10 cellular contexts compared by ENCODE assay signal in genomic region chr16:12458591-12459400, GRCh38.
DNase-seq lines count a peak whose midpoint lies in the region; ATAC-seq, FAIRE-seq and TF ChIP-seq lines count a peak whose summit lies in the region.
"Had no signal": no experiment of that assay in that cellular context is flagged by ENCODE, and none has a peak within 500 bp of the region (broad histone marks: within the 10 kb centered on the region; RNA-seq: fewer than 3 reads in every experiment).

No MANE protein-coding gene starts in this region.

- H3K9me3 ChIP-seq in small intestine (ENCODE audit: control insufficient read depth, low read depth) = no peaks in the 10 kb centered on the region
- no peaks in the 10 kb centered on the region for H3K9me3 ChIP-seq in Caco-2

- peak overlapping the region in 1 of 2 donors; percentile 73 for H3K27ac ChIP-seq in small intestine (ENCODE audit: low read depth in 1 of 2, low read length in 1 of 2)

- peak overlapping the region; percentile 85 for H3K27ac Mint-ChIP-seq in activated naive CD8-positive, alpha-beta T cell
- H3K27ac Mint-ChIP-seq in Caco-2 (ENCODE audit: unreplicated experiment) = no peak overlapping the region

- no peak for TF ChIP-seq CTCF in Caco-2 (IDR thresholded peaks at IDR 0.05; ENCODE audit: insufficient read depth in 1 of 2, low read depth in 1 of 2, low read length in 1 of 2, severe bottlenecking in 1 of 2, unreplicated experiment in 1 of 2)

- H3K4me1 Mint-ChIP-seq in activated naive CD8-positive, alpha-beta T cell (ENCODE audit: low read depth) = peaks cover 27% of the 10 kb centered on the region
- no peaks in the 10 kb centered on the region for H3K4me1 Mint-ChIP-seq in Caco-2 (ENCODE audit: low read depth, unreplicated experiment)

- H3K4me3 Mint-ChIP-seq in activated naive CD8-positive, alpha-beta T cell = peak overlapping the region; percentile 72
- no peak overlapping the region for H3K4me3 Mint-ChIP-seq in Caco-2 (ENCODE audit: unreplicated experiment)

- H3K4me3 ChIP-seq in Jurkat, Clone E6-1 (ENCODE audit: low read length) = no peak overlapping the region
- H3K4me3 ChIP-seq in small intestine (ENCODE audit: low read depth in 1 of 2, low read length in 2 of 2) (no peak overlapping the region), Caco-2 (ENCODE audit: low read depth, low read length) (no peak overlapping the region)

- no peaks in the 10 kb centered on the region for H3K36me3 Mint-ChIP-seq in activated naive CD8-positive, alpha-beta T cell
- no peaks in the 10 kb centered on the region for H3K36me3 Mint-ChIP-seq in Caco-2 (ENCODE audit: insufficient read depth, unreplicated experiment)

- WGBS in small intestine, 3 donors = 55 to 77% (median 66%) methylated on average over 12 of the region's 12 CpGs

- H3K4me1 ChIP-seq in small intestine (ENCODE audit: control insufficient read depth in 2 of 2, insufficient read depth in 1 of 2, low read depth in 1 of 2, low read length in 1 of 2) (no peaks in the 10 kb centered on the region), Caco-2 (no peaks in the 10 kb centered on the region)

- POLR2A ChIA-PET in Caco-2 (lab: Charles Lee) = no interaction called here

- H3K27me3 ChIP-seq in small intestine (ENCODE audit: control insufficient read depth in 2 of 2, insufficient read depth in 2 of 2, low read length in 2 of 2) (no peaks in the 10 kb centered on the region), Caco-2 (replicated peaks; ENCODE audit: control insufficient read depth, insufficient read depth, low read length) (no peaks in the 10 kb centered on the region)

- DNase-seq in Jurkat, Clone E6-1 (ENCODE audit: low read depth, low spot score) = peak; percentile 16
- DNase-seq in small intestine (peak; percentile 12), Caco-2 (no peak), NCI-H1436 treated with DMSO at 0.1 percent for 48 hours (lab: John Stamatoyannopoulos, UW) (no peak)

- ATAC-seq in GM18909 (IDR thresholded peaks at IDR 0.05; ENCODE audit: poor library complexity, unreplicated experiment) (peak; percentile 51), HG03565 (IDR thresholded peaks at IDR 0.05; ENCODE audit: unreplicated experiment) (no peak), HG03432 (IDR thresholded peaks at IDR 0.05; ENCODE audit: unreplicated experiment) (no peak)

- intact Hi-C loops in Caco-2 (cut with micrococcal nuclease; ENCODE audit: unreplicated experiment) = loop anchor here (5.0 kb wide), 2 partner anchors 114 to 439 kb away; no protein-coding TSS in a partner anchor

- FAIRE-seq in small intestine (lab: Jason Lieb, UNC) = no peak
- FAIRE-seq: astrocyte, GM12892 had no signal

- no peaks in the 10 kb centered on the region for H3K27me3 Mint-ChIP-seq in activated naive CD8-positive, alpha-beta T cell
- H3K27me3 Mint-ChIP-seq in Caco-2 (ENCODE audit: insufficient read depth, unreplicated experiment) = no peaks in the 10 kb centered on the region

- CTCF ChIA-PET in Caco-2 (lab: Charles Lee) = no interaction called here

- H3K36me3 ChIP-seq in small intestine (ENCODE audit: control insufficient read depth in 2 of 2, insufficient read depth in 2 of 2, low read length in 2 of 2) (no peaks in the 10 kb centered on the region), Caco-2 (ENCODE audit: control insufficient read depth, insufficient read depth, low read length) (no peaks in the 10 kb centered on the region)

- BruUV-seq in Caco-2 (replicated peaks; lab: Mats Ljungman, UMichigan) = no TSS peak

- H3K9me3 Mint-ChIP-seq in activated naive CD8-positive, alpha-beta T cell (ENCODE audit: low read depth) = no peaks in the 10 kb centered on the region
- peaks cover 3% of the 10 kb centered on the region for H3K9me3 Mint-ChIP-seq in Caco-2 (ENCODE audit: unreplicated experiment)

Comparison
In these comparisons a context has a peak if more than half of its experiments do, and no peak if none do; other contexts are left out.
1. DNase-seq: peak in Jurkat, Clone E6-1 (single experiment) and small intestine (single experiment); none in Caco-2 (0 of 2) and NCI-H1436 treated with DMSO at 0.1 percent for 48 hours (single experiment).